In genomic region chr3:112587336-112587735, GRCh38 we compare ENCODE assay signal across 21 cellular contexts.
DNase-seq lines count a peak whose midpoint lies in the region.
"Had no signal": no experiment of that assay in that cellular context is flagged by ENCODE, and none has a peak within 500 bp of the region (broad histone marks: within the 10 kb centered on the region; RNA-seq: fewer than 3 reads in every experiment).

No MANE protein-coding gene starts in this region.

- peak; percentile 18 for DNase-seq in NCI-H2107 treated with DMSO at 0.1 percent for 48 hours (lab: John Stamatoyannopoulos, UW; ENCODE audit: unreplicated experiment)
- no peak for DNase-seq in NCI-H2107 (lab: John Stamatoyannopoulos, UW)
- DNase-seq in NCI-H69 (lab: John Stamatoyannopoulos, UW): peak; percentile 1
- peak; percentile 54 for DNase-seq in fibroblast of gingiva (ENCODE audit: low read depth)
- no peak for DNase-seq in islet precursor cell
- no peak for DNase-seq in HCEC 1CT
- no peak for DNase-seq in NCI-H2196 (lab: John Stamatoyannopoulos, UW; ENCODE audit: unreplicated experiment)
- no peak for DNase-seq in HuH-7 (ENCODE audit: low spot score)
- DNase-seq: 8988T, Calu3, DMS79 treated with DMSO at 0.1 percent for 48 hours, HFFc6, KBM-7, MM.1S, NCI-H1105, NCI-H1436 treated with DMSO at 0.1 percent for 48 hours, NCI-H1930, NCI-H2227 treated with DMSO at 0.1 percent for 48 hours, NCI-H526 treated with DMSO at 0.1 percent for 48 hours, SHP77, T-cell had no signal

Comparison
In these comparisons a context has a peak if more than half of its experiments do, and no peak if none do; other contexts are left out.
1. DNase-seq: peak in NCI-H2107 treated with DMSO at 0.1 percent for 48 hours (single experiment), NCI-H69 (single experiment) and fibroblast of gingiva (single experiment); none in NCI-H2107 (single experiment), islet precursor cell (single experiment), HCEC 1CT (single experiment), NCI-H2196 (single experiment) and HuH-7 (single experiment).